Comparison of ENCODE assay signal across 22 cellular contexts in the genomic region with DNA sequence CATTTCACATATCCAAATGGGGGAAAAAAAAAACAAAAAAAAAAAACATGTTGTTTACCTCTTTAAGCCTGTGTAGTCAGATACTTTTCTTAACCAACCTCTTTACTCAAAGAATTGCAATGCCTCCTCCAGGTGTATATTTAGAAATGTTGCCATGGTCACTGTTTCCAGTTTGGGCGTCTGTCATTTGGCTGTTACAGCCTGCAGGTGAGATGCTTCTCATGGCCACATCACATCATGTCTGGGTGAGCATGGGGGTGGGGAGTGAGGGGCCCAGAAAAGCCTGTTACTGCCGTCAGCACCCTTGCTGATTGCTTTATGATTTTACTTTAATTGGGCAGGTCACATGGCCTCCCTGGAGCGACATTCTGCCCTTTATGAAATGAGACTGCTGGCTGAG.
DNase-seq lines count a peak whose midpoint lies in the region; ATAC-seq, FAIRE-seq and TF ChIP-seq lines count a peak whose summit lies in the region.
"Had no signal": no experiment of that assay in that cellular context is flagged by ENCODE, and none has a peak within 500 bp of the region (broad histone marks: within the 10 kb centered on the region; RNA-seq: fewer than 3 reads in every experiment).

No MANE protein-coding gene starts in this region.

- no peaks in the 10 kb centered on the region for H3K9me3 Mint-ChIP-seq in GM23338
- H3K9me3 Mint-ChIP-seq in activated naive CD4-positive, alpha-beta T cell treated with anti-CD3 and anti-CD28 coated beads, Interleukin-2, amount 50 U/mL, for 72 hours, result no peaks in the 10 kb centered on the region
- H3K9me3 Mint-ChIP-seq: CD4-positive, alpha-beta T cell had no signal

- H3K27me3 Mint-ChIP-seq in GM23338 (ENCODE audit: insufficient read depth, low read depth, poor library complexity), result peaks cover 2% of the 10 kb centered on the region
- H3K27me3 Mint-ChIP-seq: CD4-positive, alpha-beta T cell had no signal

- CTCF ChIA-PET in HEK293 (lab: Yijun Ruan, JAX), result interaction anchor here (0.6 kb wide), 1 partner anchor 600 kb away, joined by 3 read pairs; no protein-coding TSS in a partner anchor

- no peak overlapping the region for H3K27ac Mint-ChIP-seq in GM23338
- no peak overlapping the region for H3K27ac Mint-ChIP-seq in activated naive CD4-positive, alpha-beta T cell treated with anti-CD3 and anti-CD28 coated beads, Interleukin-2, amount 50 U/mL, for 72 hours
- H3K27ac Mint-ChIP-seq: CD4-positive, alpha-beta T cell had no signal

- POLR2A ChIA-PET in HEK293 (lab: Yijun Ruan, JAX), result no interaction called here

- H3K36me3 ChIP-seq in GM23338 (ENCODE audit: insufficient read depth), result no peaks in the 10 kb centered on the region
- no peaks in the 10 kb centered on the region for H3K36me3 ChIP-seq in HEK293 (ENCODE audit: control insufficient read depth in 2 of 2, insufficient read depth in 1 of 2, low read length in 2 of 2)
- no peaks in the 10 kb centered on the region for H3K36me3 ChIP-seq in pancreas

- no peak overlapping the region for H3K27ac ChIP-seq in GM23338 (ENCODE audit: low read depth)
- no peak overlapping the region for H3K27ac ChIP-seq in HEK293 (ENCODE audit: extremely low read depth, low read depth, low read length)
- H3K27ac ChIP-seq in pancreas, result no peak overlapping the region
- H3K27ac ChIP-seq: KMS-11 had no signal

- ATAC-seq in GM23338, result no peak
- peak; percentile 28 to 85 (median 64) for ATAC-seq in pancreas
- no peak for ATAC-seq in activated naive CD4-positive, alpha-beta T cell treated with anti-CD3 and anti-CD28 coated beads, Interleukin-2, amount 50 U/mL, for 72 hours
- ATAC-seq: HCT116, Panc1, SK-N-SH treated with all-trans-retinoic acid at 6 μM for 48 hours had no signal

- intact Hi-C loops in pancreas (cut with DNase I), result no loop called here

- 26 to 28% methylated on average over 3 of the region's 3 CpGs for WGBS in pancreas, 2 donors

- H4K20me1 ChIP-seq in GM23338 (replicated peaks; ENCODE audit: insufficient read depth), result no peaks in the 10 kb centered on the region

- no peaks in the 10 kb centered on the region for H3K9me3 ChIP-seq in HEK293 (ENCODE audit: control insufficient read depth, insufficient read depth, low read depth, low read length)
- no peaks in the 10 kb centered on the region for H3K9me3 ChIP-seq in pancreas
- H3K9me3 ChIP-seq: Caco-2 had no signal

- no peaks in the 10 kb centered on the region for H3K4me1 Mint-ChIP-seq in GM23338

- TF ChIP-seq CTCF in GM23338 (conservative IDR thresholded peaks at IDR 0.05; ENCODE audit: low read depth in 2 of 2) (no peak), HEK293 (tag by site-specific recombination; IDR thresholded peaks at IDR 0.05) (no peak), pancreas (IDR thresholded peaks at IDR 0.05) (no peak)

- H2AFZ ChIP-seq in GM23338, result peak overlapping the region; percentile 39; the same call in 1 of the 2 replicates

- H3K27me3 ChIP-seq in GM23338 (ENCODE audit: insufficient read depth) (no peaks in the 10 kb centered on the region), pancreas (no peaks in the 10 kb centered on the region)

- FAIRE-seq in pancreas (lab: Jason Lieb, UNC), result no peak
- FAIRE-seq: GM12891, H1, HTR-8/SVneo had no signal

- no peaks in the 10 kb centered on the region for H3K9me2 ChIP-seq in GM23338 (ENCODE audit: insufficient read depth)

- H3K4me1 ChIP-seq in GM23338 (ENCODE audit: insufficient read depth), result no peaks in the 10 kb centered on the region
- H3K4me1 ChIP-seq in HEK293 (ENCODE audit: control insufficient read depth, insufficient read depth, low read length), result no peaks in the 10 kb centered on the region
- H3K4me1 ChIP-seq in pancreas, result no peaks in the 10 kb centered on the region
- H3K4me1 ChIP-seq: Caco-2 had no signal

- H3K4me3 ChIP-seq in GM23338 (no peak overlapping the region), HEK293 (ENCODE audit: low read depth, low read length) (no peak overlapping the region), pancreas (no peak overlapping the region)

- no peaks in the 10 kb centered on the region for H3K79me2 ChIP-seq in GM23338 (replicated peaks; ENCODE audit: insufficient read depth)

- H3F3A ChIP-seq in GM23338 (replicated peaks; ENCODE audit: low read depth), result no peaks in the 10 kb centered on the region

- H3K36me3 Mint-ChIP-seq in GM23338 (ENCODE audit: low read depth), result no peaks in the 10 kb centered on the region
- H3K36me3 Mint-ChIP-seq in activated naive CD4-positive, alpha-beta T cell treated with anti-CD3 and anti-CD28 coated beads, Interleukin-2, amount 50 U/mL, for 72 hours, result no peaks in the 10 kb centered on the region

- DNase-seq in GM23338 (ENCODE audit: low spot score) (peak; percentile 12), NCI-H526 treated with DMSO at 0.1 percent for 48 hours (lab: John Stamatoyannopoulos, UW) (peak; percentile 3), pancreas (peak in 1 of 6 donors; percentile 25), amniotic stem cell (lab: John Stamatoyannopoulos, UW) (no peak)
- no peak for DNase-seq in activated naive CD4-positive, alpha-beta T cell treated with anti-CD3 and anti-CD28 coated beads, Interleukin-2, amount 50 U/mL, for 72 hours (ENCODE audit: low spot score in 2 of 2)
- no peak for DNase-seq in activated effector memory CD4-positive, alpha-beta T cell treated with anti-CD3 and anti-CD28 coated beads, Interleukin-2, amount 50 U/mL, for 16 hours
- DNase-seq: Caco-2; CD4-positive, alpha-beta T cell; DMS 273 treated with DMSO at 0.1 percent for 48 hours; NCI-H2029; NCI-H2171 treated with DMSO at 0.1 percent for 48 hours; NCI-H446 treated with DMSO at 0.1 percent for 48 hours; NCI-H774; NK-92 treated with Interleukin-12 subunit alpha and Interleukin-12 subunit beta, amount 100 ng/mL, for 24 hours had no signal

- H3K4me3 Mint-ChIP-seq in GM23338, result no peak overlapping the region
- H3K4me3 Mint-ChIP-seq: CD4-positive, alpha-beta T cell had no signal

- no peak overlapping the region for H3K4me2 ChIP-seq in GM23338
- H3K4me2 ChIP-seq: KMS-11 had no signal

TF ChIP-seq in GM23338, 12 proteins besides CTCF, POLR2A, EP300 and RAD21 (continues in another document):
- no peak for TF ChIP-seq NANOG (IDR thresholded peaks at IDR 0.05; ENCODE audit: borderline replicate concordance)
- no peak for TF ChIP-seq STAT1 (IDR thresholded peaks at IDR 0.05; ENCODE audit: unreplicated experiment)
- no peak for TF ChIP-seq ETS1 (IDR thresholded peaks at IDR 0.05)

TF ChIP-seq in HEK293, 187 proteins besides CTCF, POLR2A, EP300 and RAD21:
- TF ChIP-seq ZFP69B (tag by site-specific recombination; IDR thresholded peaks at IDR 0.05), result 0 out of 2 replicates have a peak, but pooled peaks have one; percentile 21
- no peak for TF ChIP-seq MZF1 (tag by site-specific recombination; IDR thresholded peaks at IDR 0.05; ENCODE audit: borderline replicate concordance)
- TF ChIP-seq ZNF112 (tag by site-specific recombination; IDR thresholded peaks at IDR 0.05), result no peak

Comparison
In these comparisons a context has a peak if more than half of its experiments do, and no peak if none do; other contexts are left out.
1. ATAC-seq: peak in pancreas (4 of 4); none in GM23338 (single experiment) and activated naive CD4-positive, alpha-beta T cell treated with anti-CD3 and anti-CD28 coated beads, Interleukin-2, amount 50 U/mL, for 72 hours (0 of 2).
2. DNase-seq: peak in GM23338 (single experiment) and NCI-H526 treated with DMSO at 0.1 percent for 48 hours (single experiment); none in activated naive CD4-positive, alpha-beta T cell treated with anti-CD3 and anti-CD28 coated beads, Interleukin-2, amount 50 U/mL, for 72 hours (0 of 2), activated effector memory CD4-positive, alpha-beta T cell treated with anti-CD3 and anti-CD28 coated beads, Interleukin-2, amount 50 U/mL, for 16 hours (single experiment) and amniotic stem cell (single experiment).